ENCODE assay signal across 16 cellular contexts in genomic region chr17:50913120-50913519, GRCh38. TPM values are rescaled to one million over a fixed set of nuclear protein-coding genes. Genes with fewer than 3 reads are reported as not detected.
DNase-seq lines count a peak whose midpoint lies in the region; ATAC-seq, FAIRE-seq and TF ChIP-seq lines count a peak whose summit lies in the region.
"Had no signal": no experiment of that assay in that cellular context is flagged by ENCODE, and none has a peak within 500 bp of the region (broad histone marks: within the 10 kb centered on the region; RNA-seq: fewer than 3 reads in every experiment).

No MANE protein-coding gene starts in this region.

- intact Hi-C loops in activated CD4-positive, alpha-beta memory T cell treated with anti-CD3 and anti-CD28 coated beads for 36 hours (cut with micrococcal nuclease), result no loop called here

- TF ChIP-seq EP300 in A549 (IDR thresholded peaks at IDR 0.05), result no peak

- H3K36me3 Mint-ChIP-seq in activated CD4-positive, alpha-beta memory T cell treated with anti-CD3 and anti-CD28 coated beads, Interleukin-2, amount 10 ng/mL, durations not matched to agents 7 days and 5 days (ENCODE audit: low read depth), result peaks cover 3% of the 10 kb centered on the region
- no peaks in the 10 kb centered on the region for H3K36me3 Mint-ChIP-seq in activated CD4-positive, alpha-beta memory T cell treated with anti-CD3 and anti-CD28 coated beads for 36 hours
- peaks cover 2% of the 10 kb centered on the region for H3K36me3 Mint-ChIP-seq in activated naive CD8-positive, alpha-beta T cell treated with anti-CD3 and anti-CD28 coated beads, Interleukin-2, amount 10 ng/mL, durations not matched to agents 7 days and 5 days
- H3K36me3 Mint-ChIP-seq in naive thymus-derived CD8-positive, alpha-beta T cell, result no peaks in the 10 kb centered on the region

- H3K4me2 ChIP-seq in A549, result no peak overlapping the region

- no peak overlapping the region for H3K4me3 ChIP-seq in A549

- no peak for TF ChIP-seq POLR2A in A549 (IDR thresholded peaks at IDR 0.05; ENCODE audit: low read length)

- CTCF ChIA-PET in activated CD4-positive, alpha-beta memory T cell treated with anti-CD3 and anti-CD28 coated beads, Interleukin-2, amount 10 ng/mL, durations not matched to agents 7 days and 5 days (lab: Charles Lee), result interaction anchor here (0.7 to 4.8 kb wide), 2 partner anchors 47 to 64 kb away, joined by 4 to 30 read pairs; partner anchors contain the start of gene TOB1
- CTCF ChIA-PET in activated CD4-positive, alpha-beta memory T cell treated with anti-CD3 and anti-CD28 coated beads for 36 hours (lab: Charles Lee), result no interaction called here
- CTCF ChIA-PET in A549 (lab: Yijun Ruan, JAX) (interaction anchor here (2.2 kb wide), 1 partner anchor 14 kb away, joined by 7 read pairs; no protein-coding TSS in a partner anchor), RWPE1 (lab: Yijun Ruan, JAX) (interaction anchor here (0.6 kb wide), 1 partner anchor 52 kb away, joined by 4 read pairs; no protein-coding TSS in a partner anchor)

- H3K9me3 Mint-ChIP-seq in activated CD4-positive, alpha-beta memory T cell treated with anti-CD3 and anti-CD28 coated beads, Interleukin-2, amount 10 ng/mL, durations not matched to agents 7 days and 5 days, result no peaks in the 10 kb centered on the region
- no peaks in the 10 kb centered on the region for H3K9me3 Mint-ChIP-seq in activated CD4-positive, alpha-beta memory T cell treated with anti-CD3 and anti-CD28 coated beads for 36 hours
- H3K9me3 Mint-ChIP-seq in activated naive CD8-positive, alpha-beta T cell treated with anti-CD3 and anti-CD28 coated beads, Interleukin-2, amount 10 ng/mL, durations not matched to agents 7 days and 5 days, result no peaks in the 10 kb centered on the region
- H3K9me3 Mint-ChIP-seq in naive thymus-derived CD8-positive, alpha-beta T cell, result no peaks in the 10 kb centered on the region

- H3K27ac Mint-ChIP-seq in activated CD4-positive, alpha-beta memory T cell treated with anti-CD3 and anti-CD28 coated beads, Interleukin-2, amount 10 ng/mL, durations not matched to agents 7 days and 5 days, result peak overlapping the region; percentile 46
- H3K27ac Mint-ChIP-seq in activated CD4-positive, alpha-beta memory T cell treated with anti-CD3 and anti-CD28 coated beads for 36 hours, result no peak overlapping the region
- H3K27ac Mint-ChIP-seq in activated naive CD8-positive, alpha-beta T cell treated with anti-CD3 and anti-CD28 coated beads, Interleukin-2, amount 10 ng/mL, durations not matched to agents 7 days and 5 days, result peak overlapping the region; percentile 88
- peak overlapping the region; percentile 90 to 100 (median 98) for H3K27ac Mint-ChIP-seq in naive thymus-derived CD8-positive, alpha-beta T cell

- no peak for FAIRE-seq in A549 (lab: Jason Lieb, UNC)
- no peak for FAIRE-seq in urothelium cell line (lab: Jason Lieb, UNC)

- H3K4me1 Mint-ChIP-seq in activated CD4-positive, alpha-beta memory T cell treated with anti-CD3 and anti-CD28 coated beads, Interleukin-2, amount 10 ng/mL, durations not matched to agents 7 days and 5 days, result peaks cover 88% of the 10 kb centered on the region
- peaks cover 55% of the 10 kb centered on the region for H3K4me1 Mint-ChIP-seq in activated CD4-positive, alpha-beta memory T cell treated with anti-CD3 and anti-CD28 coated beads for 36 hours (ENCODE audit: low read depth)
- H3K4me1 Mint-ChIP-seq in activated naive CD8-positive, alpha-beta T cell treated with anti-CD3 and anti-CD28 coated beads, Interleukin-2, amount 10 ng/mL, durations not matched to agents 7 days and 5 days, result peaks cover 43% of the 10 kb centered on the region
- H3K4me1 Mint-ChIP-seq in naive thymus-derived CD8-positive, alpha-beta T cell, result peaks cover 35 to 94% (median 82%) of the 10 kb centered on the region in 4 donors

- H3K4me3 Mint-ChIP-seq in activated CD4-positive, alpha-beta memory T cell treated with anti-CD3 and anti-CD28 coated beads, Interleukin-2, amount 10 ng/mL, durations not matched to agents 7 days and 5 days, result no peak overlapping the region
- no peak overlapping the region for H3K4me3 Mint-ChIP-seq in activated CD4-positive, alpha-beta memory T cell treated with anti-CD3 and anti-CD28 coated beads for 36 hours
- H3K4me3 Mint-ChIP-seq in activated naive CD8-positive, alpha-beta T cell treated with anti-CD3 and anti-CD28 coated beads, Interleukin-2, amount 10 ng/mL, durations not matched to agents 7 days and 5 days, result peak overlapping the region; percentile 52
- H3K4me3 Mint-ChIP-seq in naive thymus-derived CD8-positive, alpha-beta T cell, result peak overlapping the region in 7 of 10 donors; percentile 43 to 80 (median 67)

- no peak for DNase-seq in activated CD4-positive, alpha-beta memory T cell treated with anti-CD3 and anti-CD28 coated beads, Interleukin-2, amount 10 ng/mL, durations not matched to agents 7 days and 5 days
- DNase-seq in activated CD4-positive, alpha-beta memory T cell treated with anti-CD3 and anti-CD28 coated beads for 36 hours, result no peak
- no peak for DNase-seq in A549 (ENCODE audit: low read depth in 1 of 2, low spot score in 1 of 2)
- DNase-seq in activated naive CD8-positive, alpha-beta T cell treated with anti-CD3 and anti-CD28 coated beads, Interleukin-2, amount 10 ng/mL, durations not matched to agents 7 days and 5 days, result no peak
- no peak for DNase-seq in naive thymus-derived CD8-positive, alpha-beta T cell
- DNase-seq in urothelium cell line (ENCODE audit: low spot score), result no peak
- DNase-seq in stimulated activated naive CD4-positive, alpha-beta T cell treated with Interleukin-2 at 50 U/mL for 16 hours (lab: John Stamatoyannopoulos, UW), result no peak
- no peak for DNase-seq in RWPE1 (ENCODE audit: low spot score)
- DNase-seq: C1 segment of cervical spinal cord, Calu3, HCEC 1CT, NCI-H1436 treated with DMSO at 0.1 percent for 48 hours, NCI-H345, NCI-H526 treated with DMSO at 0.1 percent for 48 hours, OCI-M1, RPMI8226 had no signal

- no peak for TF ChIP-seq RAD21 in A549 (conservative IDR thresholded peaks at IDR 0.05 in 1 of 2, IDR thresholded peaks at IDR 0.05 in 1 of 2)

- peak overlapping the region in 1 of 2 experiments; percentile 47; a peak in 2 of 6 replicates for H3K27ac ChIP-seq in A549
- H3K27ac ChIP-seq in RWPE1, result no peak overlapping the region

- TF ChIP-seq CTCF in A549 (IDR thresholded peaks at IDR 0.05), result no peak
- TF ChIP-seq CTCF in RWPE1 (conservative IDR thresholded peaks at IDR 0.05; ENCODE audit: low read depth), result no peak

- peaks cover 33% of the 10 kb centered on the region for H3K4me1 ChIP-seq in A549

- no peaks in the 10 kb centered on the region for H3K9me3 ChIP-seq in A549

- WGBS in A549 (ENCODE audit: missing lambda C conversion rate), result 81% methylated on average over 2 of the region's 2 CpGs

- ATAC-seq in A549, result no peak
- ATAC-seq in activated naive CD8-positive, alpha-beta T cell treated with anti-CD3 and anti-CD28 coated beads, Interleukin-2, amount 10 ng/mL, durations not matched to agents 7 days and 5 days (ENCODE audit: low read depth), result no peak
- ATAC-seq in naive thymus-derived CD8-positive, alpha-beta T cell, result no peak

- POLR2A ChIA-PET in activated CD4-positive, alpha-beta memory T cell treated with anti-CD3 and anti-CD28 coated beads, Interleukin-2, amount 10 ng/mL, durations not matched to agents 7 days and 5 days (lab: Charles Lee), result interaction anchor here (0.7 to 11.4 kb wide), 3 partner anchors 14 to 48 kb away, joined by 3 to 144 read pairs (median 3); partner anchors contain the start of gene TOB1
- POLR2A ChIA-PET in activated CD4-positive, alpha-beta memory T cell treated with anti-CD3 and anti-CD28 coated beads for 36 hours (lab: Charles Lee), result interaction anchor here (1.5 kb wide), 1 partner anchor 47 kb away, joined by 4 read pairs; the partner anchor contains the start of gene TOB1
- POLR2A ChIA-PET in A549 (lab: Yijun Ruan, JAX), result no interaction called here
- POLR2A ChIA-PET in activated naive CD8-positive, alpha-beta T cell treated with anti-CD3 and anti-CD28 coated beads, Interleukin-2, amount 10 ng/mL, durations not matched to agents 7 days and 5 days (lab: Charles Lee), result interaction anchor here (0.7 to 9.1 kb wide), 3 partner anchors 42 to 47 kb away, joined by 6 to 139 read pairs (median 56); partner anchors contain the start of gene TOB1
- POLR2A ChIA-PET in naive thymus-derived CD8-positive, alpha-beta T cell (lab: Charles Lee), result interaction anchor here (0.7 to 21.5 kb wide), 6 partner anchors 11 to 60 kb away, joined by 3 to 544 read pairs (median 12); partner anchors contain the start of gene TOB1
- POLR2A ChIA-PET in RWPE1 (lab: Yijun Ruan, JAX; ENCODE audit: low non-redundant PET), result no interaction called here

- no peaks in the 10 kb centered on the region for H3K27me3 Mint-ChIP-seq in activated CD4-positive, alpha-beta memory T cell treated with anti-CD3 and anti-CD28 coated beads, Interleukin-2, amount 10 ng/mL, durations not matched to agents 7 days and 5 days
- no peaks in the 10 kb centered on the region for H3K27me3 Mint-ChIP-seq in activated CD4-positive, alpha-beta memory T cell treated with anti-CD3 and anti-CD28 coated beads for 36 hours
- H3K27me3 Mint-ChIP-seq in activated naive CD8-positive, alpha-beta T cell treated with anti-CD3 and anti-CD28 coated beads, Interleukin-2, amount 10 ng/mL, durations not matched to agents 7 days and 5 days, result no peaks in the 10 kb centered on the region
- H3K27me3 Mint-ChIP-seq in naive thymus-derived CD8-positive, alpha-beta T cell, result no peaks in the 10 kb centered on the region

RNA-seq across cellular contexts. Expression of gene TOB1, which starts 47.0 kb away (rescaled TPM):
- 100 to 1,000 TPM; 121 to 124 TPM for total RNA-seq in activated CD4-positive, alpha-beta memory T cell treated with anti-CD3 and anti-CD28 coated beads, Interleukin-2, amount 10 ng/mL, durations not matched to agents 7 days and 5 days
- 10 to 100 TPM; 42.3 to 44.1 TPM for total RNA-seq in activated CD4-positive, alpha-beta memory T cell treated with anti-CD3 and anti-CD28 coated beads for 36 hours
- 101 and 133 TPM in 2 replicates for polyA plus RNA-seq in A549 (2011; rRNA removed)
- polyA plus RNA-seq in A549 (2012; cell fraction: cytosol; rRNA removed), result 39.6 and 55.5 TPM in 2 replicates
- 57.4 and 64.7 TPM in 2 replicates for polyA plus RNA-seq in A549 (2012; cell fraction: nucleus; rRNA removed)
- 77.9 to 111 TPM (median 103 TPM) in 3 replicates for polyA plus RNA-seq in A549 (2017; fragmentation: RNase III; extraction: RNeasy Plus Mini Kit Qiagen cat#74134 plus additional on column Dnase treatment)
- polyA minus RNA-seq in A549 (2011; rRNA and poly(A)+ RNA removed), result 172 and 195 TPM in 2 replicates
- 10 to 100 TPM; 54.9 to 56.6 TPM for total RNA-seq in activated naive CD8-positive, alpha-beta T cell treated with anti-CD3 and anti-CD28 coated beads, Interleukin-2, amount 10 ng/mL, durations not matched to agents 7 days and 5 days
- total RNA-seq in naive thymus-derived CD8-positive, alpha-beta T cell, result 100 to 1,000 TPM in 1 of 2 experiments, 10 to 100 TPM in 1; 86.8 to 107 TPM
- 100 to 1,000 TPM in 1 of 3 donors, 10 to 100 TPM in 2; 42.9 to 114 (median 65.1) TPM for polyA plus RNA-seq in naive thymus-derived CD8-positive, alpha-beta T cell

Comparison
In these comparisons a context has a peak if more than half of its experiments do, and no peak if none do; other contexts are left out.
1. H3K4me3 Mint-ChIP-seq: peak in activated naive CD8-positive, alpha-beta T cell treated with anti-CD3 and anti-CD28 coated beads, Interleukin-2, amount 10 ng/mL, durations not matched to agents 7 days and 5 days (single experiment) and naive thymus-derived CD8-positive, alpha-beta T cell (7 of 10); none in activated CD4-positive, alpha-beta memory T cell treated with anti-CD3 and anti-CD28 coated beads, Interleukin-2, amount 10 ng/mL, durations not matched to agents 7 days and 5 days (single experiment) and activated CD4-positive, alpha-beta memory T cell treated with anti-CD3 and anti-CD28 coated beads for 36 hours (single experiment).
2. POLR2A ChIA-PET loops: an anchor here in activated CD4-positive, alpha-beta memory T cell treated with anti-CD3 and anti-CD28 coated beads, Interleukin-2, amount 10 ng/mL, durations not matched to agents 7 days and 5 days (0.7 to 11.4 kb wide), activated CD4-positive, alpha-beta memory T cell treated with anti-CD3 and anti-CD28 coated beads for 36 hours (1.5 kb wide), activated naive CD8-positive, alpha-beta T cell treated with anti-CD3 and anti-CD28 coated beads, Interleukin-2, amount 10 ng/mL, durations not matched to agents 7 days and 5 days (0.7 to 9.1 kb wide) and naive thymus-derived CD8-positive, alpha-beta T cell (0.7 to 21.5 kb wide); none called in A549 and RWPE1.